Comparison of ENCODE assay signal across 26 cellular contexts in genomic region chr1:163565171-163565570, GRCh38.
DNase-seq lines count a peak whose midpoint lies in the region; ATAC-seq and TF ChIP-seq lines count a peak whose summit lies in the region.
"Had no signal": no experiment of that assay in that cellular context is flagged by ENCODE, and none has a peak within 500 bp of the region (broad histone marks: within the 10 kb centered on the region; RNA-seq: fewer than 3 reads in every experiment).

No MANE protein-coding gene starts in this region.

- H3K9me3 ChIP-seq in mesenchymal stem cell (ENCODE audit: control insufficient read depth, low read length) (no peaks in the 10 kb centered on the region), psoas muscle (no peaks in the 10 kb centered on the region)
- H3K9me3 ChIP-seq: MG63, ovary had no signal

- H3K4me3 Mint-ChIP-seq in nephron progenitor cell, result no peak overlapping the region
- H3K4me3 Mint-ChIP-seq: activated CD4-positive, alpha-beta memory T cell treated with anti-CD3 and anti-CD28 coated beads, Interleukin-2, amount 10 ng/mL, durations not matched to agents 7 days and 5 days; naive thymus-derived CD4-positive, alpha-beta T cell had no signal

- DNase-seq in NCI-H1417 (lab: John Stamatoyannopoulos, UW) (peak in 2 of 3 experiments; percentile 12 to 34), NCI-H1417 treated with DMSO at 0.1 percent for 48 hours (lab: John Stamatoyannopoulos, UW) (no peak), NCI-H146 treated with DMSO at 0.1 percent for 48 hours (lab: John Stamatoyannopoulos, UW; ENCODE audit: unreplicated experiment) (peak; percentile 58), astrocyte of the hippocampus (ENCODE audit: low read depth, low spot score) (peak; percentile 56), nephron progenitor cell (no peak), mesenchymal stem cell (no peak), psoas muscle (no peak), RWPE1 (ENCODE audit: low spot score) (no peak)
- DNase-seq: 8988T; activated CD4-positive, alpha-beta memory T cell treated with anti-CD3 and anti-CD28 coated beads, Interleukin-2, amount 10 ng/mL, durations not matched to agents 7 days and 5 days; activated gamma-delta T cell; DND-41; IMR-90; mammary epithelial cell; MG63; naive thymus-derived CD4-positive, alpha-beta T cell; NCI-H187; ovary; stimulated activated CD4-positive, alpha-beta T cell treated with anti-CD3 and anti-CD28 coated beads, Interleukin-15, amount 100 ng/mL, for 24 hours; stimulated activated CD8-positive, alpha-beta memory T cell treated with anti-CD3 and anti-CD28 coated beads, Interleukin-4, amount 100 ng/mL, for 48 hours; SW 1271; trophoblast cell had no signal

- WGBS in mesenchymal stem cell, result 47% methylated on average over 1 of the region's 3 CpGs
- WGBS in psoas muscle, 3 donors, result 34 to 42% (median 36%) methylated on average over 3 of the region's 3 CpGs

- intact Hi-C loops in psoas muscle (cut with DNase I), result no loop called here

- H3K4me2 ChIP-seq in mesenchymal stem cell (ENCODE audit: low read length, poor library complexity, severe bottlenecking), result no peak overlapping the region

- H3K27me3 Mint-ChIP-seq in nephron progenitor cell (ENCODE audit: low read depth, poor library complexity), result no peaks in the 10 kb centered on the region
- H3K27me3 Mint-ChIP-seq: activated CD4-positive, alpha-beta memory T cell treated with anti-CD3 and anti-CD28 coated beads, Interleukin-2, amount 10 ng/mL, durations not matched to agents 7 days and 5 days had no signal

- H4K8ac ChIP-seq in mesenchymal stem cell (ENCODE audit: low read length), result no peak overlapping the region

- H2BK5ac ChIP-seq in mesenchymal stem cell (ENCODE audit: low read depth, low read length, poor library complexity, severe bottlenecking), result no peak overlapping the region

- H3K36me3 ChIP-seq in mesenchymal stem cell (ENCODE audit: control insufficient read depth in 1 of 2, insufficient read depth in 2 of 2, low read depth in 1 of 2, low read length in 2 of 2), result no peaks in the 10 kb centered on the region
- H3K36me3 ChIP-seq in psoas muscle (ENCODE audit: insufficient read depth in 1 of 2, low read depth in 1 of 2), result no peaks in the 10 kb centered on the region
- H3K36me3 ChIP-seq: MG63, ovary had no signal

- H2AFZ ChIP-seq in mesenchymal stem cell (ENCODE audit: low read depth, low read length), result no peak overlapping the region

- peaks cover 32% of the 10 kb centered on the region for H3K4me1 Mint-ChIP-seq in nephron progenitor cell
- H3K4me1 Mint-ChIP-seq: activated CD4-positive, alpha-beta memory T cell treated with anti-CD3 and anti-CD28 coated beads, Interleukin-2, amount 10 ng/mL, durations not matched to agents 7 days and 5 days; naive thymus-derived CD4-positive, alpha-beta T cell had no signal

- no peak overlapping the region for H3K23ac ChIP-seq in mesenchymal stem cell (ENCODE audit: low read length in 2 of 2)

- H2BK120ac ChIP-seq in mesenchymal stem cell (ENCODE audit: low read depth, low read length), result no peak overlapping the region

- no peak overlapping the region for H4K91ac ChIP-seq in mesenchymal stem cell (ENCODE audit: low read length)

- peak overlapping the region; percentile 79 for H3K27ac Mint-ChIP-seq in nephron progenitor cell
- H3K27ac Mint-ChIP-seq: activated CD4-positive, alpha-beta memory T cell treated with anti-CD3 and anti-CD28 coated beads, Interleukin-2, amount 10 ng/mL, durations not matched to agents 7 days and 5 days; naive thymus-derived CD4-positive, alpha-beta T cell had no signal

- H3K79me1 ChIP-seq in mesenchymal stem cell (replicated peaks; ENCODE audit: low read length, poor library complexity, severe bottlenecking), result no peaks in the 10 kb centered on the region

- no peak overlapping the region for H3K4me3 ChIP-seq in mesenchymal stem cell (ENCODE audit: insufficient read depth in 1 of 2, low read depth in 1 of 2, low read length in 2 of 2)
- H3K4me3 ChIP-seq in psoas muscle, result no peak overlapping the region
- H3K4me3 ChIP-seq: coronary artery, GM12878, MG63, ovary had no signal

- H3K27ac ChIP-seq in mesenchymal stem cell (ENCODE audit: low read length, poor library complexity, severe bottlenecking), result no peak overlapping the region
- no peak overlapping the region for H3K27ac ChIP-seq in psoas muscle
- no peak overlapping the region for H3K27ac ChIP-seq in RWPE1
- H3K27ac ChIP-seq: coronary artery, ovary had no signal

- POLR2A ChIA-PET in RWPE1 (lab: Yijun Ruan, JAX; ENCODE audit: low non-redundant PET), result no interaction called here

- H3K18ac ChIP-seq in mesenchymal stem cell (ENCODE audit: low read depth in 1 of 2, low read length in 2 of 2), result no peak overlapping the region

- H3K27me3 ChIP-seq in mesenchymal stem cell (ENCODE audit: control insufficient read depth in 1 of 2, insufficient read depth in 1 of 2, low read length in 2 of 2) (no peaks in the 10 kb centered on the region), psoas muscle (ENCODE audit: insufficient read depth in 3 of 3, low read length in 2 of 3) (no peaks in the 10 kb centered on the region)
- H3K27me3 ChIP-seq: MG63, ovary had no signal

- no peak overlapping the region for H3K14ac ChIP-seq in mesenchymal stem cell (ENCODE audit: low read length in 2 of 2)

- no peaks in the 10 kb centered on the region for H3K4me1 ChIP-seq in mesenchymal stem cell (ENCODE audit: control insufficient read depth, insufficient read depth, low read depth, low read length)
- no peaks in the 10 kb centered on the region for H3K4me1 ChIP-seq in psoas muscle

- H2BK12ac ChIP-seq in mesenchymal stem cell (ENCODE audit: low read length in 2 of 2), result no peak overlapping the region

- no peak overlapping the region for H2AK5ac ChIP-seq in mesenchymal stem cell (ENCODE audit: low read length, severe bottlenecking)

- no peak overlapping the region for H2BK15ac ChIP-seq in mesenchymal stem cell (ENCODE audit: low read depth, poor library complexity, severe bottlenecking)

- H3K36me3 Mint-ChIP-seq in nephron progenitor cell (ENCODE audit: low read depth), result no peaks in the 10 kb centered on the region
- H3K36me3 Mint-ChIP-seq: naive thymus-derived CD4-positive, alpha-beta T cell had no signal

- H3K9me3 Mint-ChIP-seq in nephron progenitor cell, result no peaks in the 10 kb centered on the region
- H3K9me3 Mint-ChIP-seq: activated CD4-positive, alpha-beta memory T cell treated with anti-CD3 and anti-CD28 coated beads, Interleukin-2, amount 10 ng/mL, durations not matched to agents 7 days and 5 days had no signal

- TF ChIP-seq CTCF in nephron progenitor cell (IDR thresholded peaks at IDR 0.05), result no peak
- TF ChIP-seq CTCF in psoas muscle (IDR thresholded peaks at IDR 0.05), result no peak
- no peak for TF ChIP-seq CTCF in RWPE1 (conservative IDR thresholded peaks at IDR 0.05; ENCODE audit: low read depth)

- no peak overlapping the region for H3K9ac ChIP-seq in mesenchymal stem cell (ENCODE audit: low read length)

- CTCF ChIA-PET in RWPE1 (lab: Yijun Ruan, JAX), result interaction anchor here (0.6 kb wide), 1 partner anchor 952 kb away, joined by 3 read pairs; no protein-coding TSS in a partner anchor

- H3K4ac ChIP-seq in mesenchymal stem cell (ENCODE audit: low read depth in 1 of 2, low read length in 2 of 2), result no peak overlapping the region

- ATAC-seq in psoas muscle, result no peak
- ATAC-seq: activated CD4-positive, CD25-positive, alpha-beta regulatory T cell treated with anti-CD3 and anti-CD28 coated beads, Interleukin-2, amount 50 U/mL, for 24 hours; GM12878; naive thymus-derived CD4-positive, alpha-beta T cell; sciatic nerve had no signal

Comparison
In these comparisons a context has a peak if more than half of its experiments do, and no peak if none do; other contexts are left out.
1. DNase-seq: peak in NCI-H1417 (2 of 3), NCI-H146 treated with DMSO at 0.1 percent for 48 hours (single experiment) and astrocyte of the hippocampus (single experiment); none in NCI-H1417 treated with DMSO at 0.1 percent for 48 hours (single experiment), nephron progenitor cell (single experiment), mesenchymal stem cell (single experiment), psoas muscle (0 of 2) and RWPE1 (single experiment).